In the genomic region with DNA sequence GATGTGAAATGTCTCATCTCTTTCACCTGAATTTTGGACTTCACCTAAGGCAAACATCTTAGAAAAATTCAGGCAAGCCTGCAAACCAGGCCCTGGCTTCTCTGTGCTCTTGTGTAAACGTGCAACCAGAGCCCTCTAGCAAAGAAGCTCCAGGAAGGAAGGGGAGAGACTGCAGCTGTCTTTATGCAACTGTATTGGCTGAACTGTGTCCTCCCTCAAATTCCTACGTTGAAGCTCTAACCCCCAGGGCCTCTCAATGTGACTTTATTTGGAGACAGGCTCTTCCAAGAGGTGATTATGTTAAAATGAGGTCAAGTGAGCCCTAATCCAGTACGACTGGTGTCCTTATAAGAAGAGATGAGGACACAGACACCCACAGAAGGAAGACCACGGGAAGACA, we compare ENCODE assay signal across 11 cellular contexts.
DNase-seq lines count a peak whose midpoint lies in the region; ATAC-seq and TF ChIP-seq lines count a peak whose summit lies in the region.
"Had no signal": no experiment of that assay in that cellular context is flagged by ENCODE, and none has a peak within 500 bp of the region (broad histone marks: within the 10 kb centered on the region; RNA-seq: fewer than 3 reads in every experiment).

No MANE protein-coding gene starts in this region.

- H3K27me3 ChIP-seq in tibial artery = no peaks in the 10 kb centered on the region
- H3K27me3 ChIP-seq: pancreas had no signal

- no peaks in the 10 kb centered on the region for H3K9me3 ChIP-seq in tibial artery
- H3K9me3 ChIP-seq: pancreas had no signal

- intact Hi-C loops in tibial artery (cut with DNase I; ENCODE audit: low total_unique reads) = no loop called here

- peaks cover 0 to 83% (median 66%) of the 10 kb centered on the region in 4 donors for H3K4me1 ChIP-seq in tibial artery

- no peak for DNase-seq in activated T-cell treated with anti-CD3 and anti-CD28 coated beads, Interleukin-2, amount 50 U/mL, for 72 hours
- no peak for DNase-seq in activated T-cell treated with anti-CD3 and anti-CD28 coated beads, Interleukin-2, amount 50 U/mL, for 48 hours
- DNase-seq in memory B cell (ENCODE audit: low spot score in 2 of 2) (no peak), tibial artery (peak in 1 of 2 donors; percentile 52), OCI-M1 (lab: John Stamatoyannopoulos, UW) (no peak), cerebellum (ENCODE audit: low spot score) (no peak)
- DNase-seq: GOT3, NCI-H524 treated with DMSO at 0.1 percent for 48 hours, pancreas had no signal

- TF ChIP-seq CTCF in brain (conservative IDR thresholded peaks at IDR 0.05) = no peak
- no peak for TF ChIP-seq CTCF in tibial artery (IDR thresholded peaks at IDR 0.05)

- peak overlapping the region; percentile 2 for H3K27ac Mint-ChIP-seq in activated T-cell treated with anti-CD3 and anti-CD28 coated beads, Interleukin-2, amount 50 U/mL, for 72 hours
- H3K27ac Mint-ChIP-seq in brain = peak overlapping the region in 3 of 5 experiments; percentile 32 to 93 (median 91)
- peak overlapping the region; percentile 77 for H3K27ac Mint-ChIP-seq in memory B cell

- no peak overlapping the region for H3K4me3 Mint-ChIP-seq in activated T-cell treated with anti-CD3 and anti-CD28 coated beads, Interleukin-2, amount 50 U/mL, for 72 hours
- H3K4me3 Mint-ChIP-seq in brain (peak overlapping the region in 1 of 5 experiments; percentile 20), memory B cell (no peak overlapping the region)

- TF ChIP-seq POLR2A in GM18505 (IDR thresholded peaks at IDR 0.05; ENCODE audit: borderline replicate concordance, extremely low read depth, insufficient read depth, insufficient read length) = no peak

- no peak overlapping the region for H3K4me3 ChIP-seq in tibial artery
- H3K4me3 ChIP-seq: pancreas had no signal

- peaks cover 3 to 5% of the 10 kb centered on the region in 2 donors for H3K36me3 Mint-ChIP-seq in activated T-cell treated with anti-CD3 and anti-CD28 coated beads, Interleukin-2, amount 50 U/mL, for 72 hours (ENCODE audit: insufficient read depth in 2 of 2)
- peaks cover 3% of the 10 kb centered on the region for H3K36me3 Mint-ChIP-seq in brain
- peaks cover 22% of the 10 kb centered on the region for H3K36me3 Mint-ChIP-seq in memory B cell

- no peaks in the 10 kb centered on the region for H3K9me3 Mint-ChIP-seq in activated T-cell treated with anti-CD3 and anti-CD28 coated beads, Interleukin-2, amount 50 U/mL, for 72 hours
- H3K9me3 Mint-ChIP-seq in brain (no peaks in the 10 kb centered on the region), memory B cell (no peaks in the 10 kb centered on the region)

- H3K36me3 ChIP-seq in tibial artery = peaks cover 0 to 9% (median 0%) of the 10 kb centered on the region in 3 donors
- H3K36me3 ChIP-seq: pancreas had no signal

- ATAC-seq in activated T-cell treated with anti-CD3 and anti-CD28 coated beads, Interleukin-2, amount 50 U/mL, for 72 hours (replicated peaks in 1 of 2) = no peak
- no peak for ATAC-seq in memory B cell (ENCODE audit: low read depth)
- ATAC-seq in GM18505 (IDR thresholded peaks at IDR 0.05; ENCODE audit: unreplicated experiment) = no peak

- H3K4me1 Mint-ChIP-seq in activated T-cell treated with anti-CD3 and anti-CD28 coated beads, Interleukin-2, amount 50 U/mL, for 72 hours (ENCODE audit: low read depth) = peaks cover 56% of the 10 kb centered on the region
- peaks cover 93% of the 10 kb centered on the region for H3K4me1 Mint-ChIP-seq in brain
- peaks cover 36% of the 10 kb centered on the region for H3K4me1 Mint-ChIP-seq in memory B cell

- H3K27ac ChIP-seq in tibial artery = peak overlapping the region; percentile 30 to 56
- H3K27ac ChIP-seq: pancreas had no signal

- no peaks in the 10 kb centered on the region for H3K27me3 Mint-ChIP-seq in activated T-cell treated with anti-CD3 and anti-CD28 coated beads, Interleukin-2, amount 50 U/mL, for 72 hours (ENCODE audit: low read depth)
- no peaks in the 10 kb centered on the region for H3K27me3 Mint-ChIP-seq in brain
- no peaks in the 10 kb centered on the region for H3K27me3 Mint-ChIP-seq in memory B cell

Comparison
In these comparisons a context has a peak if more than half of its experiments do, and no peak if none do; other contexts are left out.
1. H3K27ac Mint-ChIP-seq: peak in every context shown above with its lines; median percentile 91 in brain; 77 in memory B cell; 2 in activated T-cell treated with anti-CD3 and anti-CD28 coated beads, Interleukin-2, amount 50 U/mL, for 72 hours.